ENCODE assay signal across 14 cellular contexts in the genomic region with DNA sequence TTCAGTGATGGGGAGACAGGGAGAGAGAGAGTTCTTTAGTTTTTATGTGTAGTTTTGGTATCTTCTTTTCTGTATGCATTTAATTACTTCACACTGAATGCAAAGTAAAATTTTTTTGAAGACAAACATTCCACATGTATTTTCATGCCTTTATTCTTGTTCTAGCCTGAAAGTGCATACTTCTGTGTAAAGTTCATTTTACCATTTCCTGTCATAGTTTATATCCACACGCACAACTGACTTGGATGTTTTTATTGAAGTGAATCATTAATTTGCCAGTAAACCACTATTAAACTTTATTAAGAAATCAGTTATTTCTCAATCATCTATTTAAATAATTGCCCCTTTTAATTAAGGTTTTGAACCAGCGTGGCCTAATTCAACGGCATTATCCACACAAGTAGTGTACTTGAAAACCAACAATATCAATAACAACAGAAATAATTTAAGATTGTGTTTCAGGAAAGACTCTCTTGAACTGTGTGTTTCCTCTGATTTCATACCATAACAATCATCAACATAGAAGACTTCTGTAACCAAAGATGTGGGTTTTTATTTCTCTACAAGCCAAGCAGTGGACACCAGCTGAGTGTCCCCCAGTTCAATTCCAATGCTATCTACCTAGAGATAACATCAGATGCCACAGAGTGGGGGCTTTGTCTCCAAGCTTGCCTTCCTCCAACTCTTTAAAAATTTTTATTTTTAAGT.
"Had no signal": no experiment of that assay in that cellular context is flagged by ENCODE, and none has a peak within 500 bp of the region (broad histone marks: within the 10 kb centered on the region; RNA-seq: fewer than 3 reads in every experiment).

No MANE protein-coding gene starts in this region.

- H3K4me2 ChIP-seq: smooth muscle cell had no signal

- H3K4me3 ChIP-seq: esophagus squamous epithelium, lower lobe of right lung, smooth muscle cell, tibial artery, vagina had no signal

- H3K27ac ChIP-seq: esophagus squamous epithelium, lower lobe of right lung, tibial artery, vagina had no signal

- FAIRE-seq: frontal cortex had no signal

- H3K4me1 ChIP-seq: lower lobe of right lung, tibial artery, vagina had no signal

- H3K27me3 ChIP-seq: esophagus squamous epithelium, tibial artery, vagina had no signal

- H3K9me3 ChIP-seq: tibial artery, vagina had no signal

- DNase-seq: activated B cell treated with CpG ODN at 0.5 μM for 24 hours; activated CD4-positive, alpha-beta T cell treated with anti-CD3 and anti-CD28 coated beads, Interleukin-2, amount 10 ng/mL, durations not matched to agents 24 days and 14 days; activated naive CD4-positive, alpha-beta T cell treated with Interleukin-2 at 50 U/mL for 16 hours; central memory CD4-positive, alpha-beta T cell; cortex of kidney; effector memory CD8-positive, alpha-beta T cell; esophagus squamous epithelium; lower lobe of right lung; naive B cell; tibial artery had no signal

- H3K36me3 ChIP-seq: esophagus squamous epithelium, lower lobe of right lung, tibial artery, vagina had no signal

- ATAC-seq: effector memory CD8-positive, alpha-beta T cell; lower lobe of right lung; stimulated activated effector memory CD8-positive, alpha-beta T cell treated with anti-CD3 and anti-CD28 coated beads, Interleukin-12 subunit alpha, Interleukin-12 subunit beta, amount 100 ng/mL, for 72 hours had no signal
